ENCODE assay signal across 1 cellular context in the genomic region with DNA sequence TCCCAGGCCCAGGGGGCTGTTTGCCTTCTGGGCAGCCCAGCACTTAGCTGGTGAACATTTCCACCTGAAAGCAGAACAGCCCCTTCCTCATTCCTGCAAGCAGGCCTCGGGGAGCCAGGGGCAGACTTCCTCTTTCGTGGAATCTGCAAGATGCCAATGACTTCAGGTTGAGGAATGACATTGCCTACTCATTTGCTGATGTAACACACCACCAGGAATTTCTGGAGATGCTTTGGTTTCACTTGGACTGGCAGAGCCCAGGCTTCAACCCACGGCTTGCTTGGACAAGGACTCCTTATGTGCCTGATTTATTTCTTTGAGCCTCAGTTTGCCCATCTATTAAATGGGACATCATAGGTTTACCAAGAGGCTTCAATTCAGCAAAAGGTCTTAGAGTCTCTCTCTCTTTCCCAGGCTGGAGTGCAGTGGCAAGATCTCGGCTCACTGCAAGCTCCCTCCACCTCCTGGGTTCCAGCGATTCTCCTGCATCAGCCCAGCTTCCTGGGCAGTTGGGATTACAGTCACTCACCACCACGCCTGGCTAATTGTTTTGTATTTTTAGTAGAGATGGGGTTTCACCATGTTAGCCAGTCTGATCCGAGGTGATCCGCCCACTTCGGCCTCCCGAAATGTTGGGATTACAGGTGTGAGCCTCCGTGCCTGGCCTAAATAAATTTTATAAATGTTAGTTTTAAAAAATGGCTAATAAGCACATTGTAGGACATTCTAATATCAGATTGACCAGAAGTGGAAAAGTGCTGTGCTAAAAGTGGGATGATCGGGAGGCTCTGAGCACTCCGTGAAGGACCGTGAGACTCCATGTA.
TF ChIP-seq lines count a peak whose summit lies in the region.

No MANE protein-coding gene starts in this region.

TF ChIP-seq in GM23338, 12 proteins besides CTCF, POLR2A, EP300 and RAD21 (continued from another document):
- TF ChIP-seq, protein P1, sequence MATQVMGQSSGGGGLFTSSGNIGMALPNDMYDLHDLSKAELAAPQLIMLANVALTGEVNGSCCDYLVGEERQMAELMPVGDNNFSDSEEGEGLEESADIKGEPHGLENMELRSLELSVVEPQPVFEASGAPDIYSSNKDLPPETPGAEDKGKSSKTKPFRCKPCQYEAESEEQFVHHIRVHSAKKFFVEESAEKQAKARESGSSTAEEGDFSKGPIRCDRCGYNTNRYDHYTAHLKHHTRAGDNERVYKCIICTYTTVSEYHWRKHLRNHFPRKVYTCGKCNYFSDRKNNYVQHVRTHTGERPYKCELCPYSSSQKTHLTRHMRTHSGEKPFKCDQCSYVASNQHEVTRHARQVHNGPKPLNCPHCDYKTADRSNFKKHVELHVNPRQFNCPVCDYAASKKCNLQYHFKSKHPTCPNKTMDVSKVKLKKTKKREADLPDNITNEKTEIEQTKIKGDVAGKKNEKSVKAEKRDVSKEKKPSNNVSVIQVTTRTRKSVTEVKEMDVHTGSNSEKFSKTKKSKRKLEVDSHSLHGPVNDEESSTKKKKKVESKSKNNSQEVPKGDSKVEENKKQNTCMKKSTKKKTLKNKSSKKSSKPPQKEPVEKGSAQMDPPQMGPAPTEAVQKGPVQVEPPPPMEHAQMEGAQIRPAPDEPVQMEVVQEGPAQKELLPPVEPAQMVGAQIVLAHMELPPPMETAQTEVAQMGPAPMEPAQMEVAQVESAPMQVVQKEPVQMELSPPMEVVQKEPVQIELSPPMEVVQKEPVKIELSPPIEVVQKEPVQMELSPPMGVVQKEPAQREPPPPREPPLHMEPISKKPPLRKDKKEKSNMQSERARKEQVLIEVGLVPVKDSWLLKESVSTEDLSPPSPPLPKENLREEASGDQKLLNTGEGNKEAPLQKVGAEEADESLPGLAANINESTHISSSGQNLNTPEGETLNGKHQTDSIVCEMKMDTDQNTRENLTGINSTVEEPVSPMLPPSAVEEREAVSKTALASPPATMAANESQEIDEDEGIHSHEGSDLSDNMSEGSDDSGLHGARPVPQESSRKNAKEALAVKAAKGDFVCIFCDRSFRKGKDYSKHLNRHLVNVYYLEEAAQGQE (IDR thresholded peaks at IDR 0.05; ENCODE audit: unreplicated experiment), result no peak
- no peak for TF ChIP-seq ZNF331 (CRISPR knock-in tag; IDR thresholded peaks at IDR 0.05; ENCODE audit: low read depth)
- TF ChIP-seq, protein P2, sequence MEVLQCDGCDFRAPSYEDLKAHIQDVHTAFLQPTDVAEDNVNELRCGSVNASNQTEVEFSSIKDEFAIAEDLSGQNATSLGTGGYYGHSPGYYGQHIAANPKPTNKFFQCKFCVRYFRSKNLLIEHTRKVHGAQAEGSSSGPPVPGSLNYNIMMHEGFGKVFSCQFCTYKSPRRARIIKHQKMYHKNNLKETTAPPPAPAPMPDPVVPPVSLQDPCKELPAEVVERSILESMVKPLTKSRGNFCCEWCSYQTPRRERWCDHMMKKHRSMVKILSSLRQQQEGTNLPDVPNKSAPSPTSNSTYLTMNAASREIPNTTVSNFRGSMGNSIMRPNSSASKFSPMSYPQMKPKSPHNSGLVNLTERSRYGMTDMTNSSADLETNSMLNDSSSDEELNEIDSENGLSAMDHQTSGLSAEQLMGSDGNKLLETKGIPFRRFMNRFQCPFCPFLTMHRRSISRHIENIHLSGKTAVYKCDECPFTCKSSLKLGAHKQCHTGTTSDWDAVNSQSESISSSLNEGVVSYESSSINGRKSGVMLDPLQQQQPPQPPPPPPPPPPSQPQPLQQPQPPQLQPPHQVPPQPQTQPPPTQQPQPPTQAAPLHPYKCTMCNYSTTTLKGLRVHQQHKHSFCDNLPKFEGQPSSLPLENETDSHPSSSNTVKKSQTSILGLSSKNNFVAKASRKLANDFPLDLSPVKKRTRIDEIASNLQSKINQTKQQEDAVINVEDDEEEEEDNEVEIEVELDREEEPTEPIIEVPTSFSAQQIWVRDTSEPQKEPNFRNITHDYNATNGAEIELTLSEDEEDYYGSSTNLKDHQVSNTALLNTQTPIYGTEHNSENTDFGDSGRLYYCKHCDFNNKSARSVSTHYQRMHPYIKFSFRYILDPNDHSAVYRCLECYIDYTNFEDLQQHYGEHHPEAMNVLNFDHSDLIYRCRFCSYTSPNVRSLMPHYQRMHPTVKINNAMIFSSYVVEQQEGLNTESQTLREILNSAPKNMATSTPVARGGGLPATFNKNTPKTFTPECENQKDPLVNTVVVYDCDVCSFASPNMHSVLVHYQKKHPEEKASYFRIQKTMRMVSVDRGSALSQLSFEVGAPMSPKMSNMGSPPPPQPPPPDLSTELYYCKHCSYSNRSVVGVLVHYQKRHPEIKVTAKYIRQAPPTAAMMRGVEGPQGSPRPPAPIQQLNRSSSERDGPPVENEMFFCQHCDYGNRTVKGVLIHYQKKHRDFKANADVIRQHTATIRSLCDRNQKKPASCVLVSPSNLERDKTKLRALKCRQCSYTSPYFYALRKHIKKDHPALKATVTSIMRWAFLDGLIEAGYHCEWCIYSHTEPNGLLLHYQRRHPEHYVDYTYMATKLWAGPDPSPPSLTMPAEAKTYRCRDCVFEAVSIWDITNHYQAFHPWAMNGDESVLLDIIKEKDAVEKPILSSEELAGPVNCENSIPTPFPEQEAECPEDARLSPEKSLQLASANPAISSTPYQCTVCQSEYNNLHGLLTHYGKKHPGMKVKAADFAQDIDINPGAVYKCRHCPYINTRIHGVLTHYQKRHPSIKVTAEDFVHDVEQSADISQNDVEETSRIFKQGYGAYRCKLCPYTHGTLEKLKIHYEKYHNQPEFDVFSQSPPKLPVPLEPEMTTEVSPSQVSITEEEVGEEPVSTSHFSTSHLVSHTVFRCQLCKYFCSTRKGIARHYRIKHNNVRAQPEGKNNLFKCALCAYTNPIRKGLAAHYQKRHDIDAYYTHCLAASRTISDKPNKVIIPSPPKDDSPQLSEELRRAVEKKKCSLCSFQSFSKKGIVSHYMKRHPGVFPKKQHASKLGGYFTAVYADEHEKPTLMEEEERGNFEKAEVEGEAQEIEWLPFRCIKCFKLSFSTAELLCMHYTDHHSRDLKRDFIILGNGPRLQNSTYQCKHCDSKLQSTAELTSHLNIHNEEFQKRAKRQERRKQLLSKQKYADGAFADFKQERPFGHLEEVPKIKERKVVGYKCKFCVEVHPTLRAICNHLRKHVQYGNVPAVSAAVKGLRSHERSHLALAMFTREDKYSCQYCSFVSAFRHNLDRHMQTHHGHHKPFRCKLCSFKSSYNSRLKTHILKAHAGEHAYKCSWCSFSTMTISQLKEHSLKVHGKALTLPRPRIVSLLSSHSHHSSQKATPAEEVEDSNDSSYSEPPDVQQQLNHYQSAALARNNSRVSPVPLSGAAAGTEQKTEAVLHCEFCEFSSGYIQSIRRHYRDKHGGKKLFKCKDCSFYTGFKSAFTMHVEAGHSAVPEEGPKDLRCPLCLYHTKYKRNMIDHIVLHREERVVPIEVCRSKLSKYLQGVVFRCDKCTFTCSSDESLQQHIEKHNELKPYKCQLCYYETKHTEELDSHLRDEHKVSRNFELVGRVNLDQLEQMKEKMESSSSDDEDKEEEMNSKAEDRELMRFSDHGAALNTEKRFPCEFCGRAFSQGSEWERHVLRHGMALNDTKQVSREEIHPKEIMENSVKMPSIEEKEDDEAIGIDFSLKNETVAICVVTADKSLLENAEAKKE (CRISPR knock-in tag; IDR thresholded peaks at IDR 0.05), result no peak
- no peak for TF ChIP-seq STAT1 (IDR thresholded peaks at IDR 0.05; ENCODE audit: unreplicated experiment)
